Comparison of ENCODE assay signal across 8 cellular contexts in the genomic region with DNA sequence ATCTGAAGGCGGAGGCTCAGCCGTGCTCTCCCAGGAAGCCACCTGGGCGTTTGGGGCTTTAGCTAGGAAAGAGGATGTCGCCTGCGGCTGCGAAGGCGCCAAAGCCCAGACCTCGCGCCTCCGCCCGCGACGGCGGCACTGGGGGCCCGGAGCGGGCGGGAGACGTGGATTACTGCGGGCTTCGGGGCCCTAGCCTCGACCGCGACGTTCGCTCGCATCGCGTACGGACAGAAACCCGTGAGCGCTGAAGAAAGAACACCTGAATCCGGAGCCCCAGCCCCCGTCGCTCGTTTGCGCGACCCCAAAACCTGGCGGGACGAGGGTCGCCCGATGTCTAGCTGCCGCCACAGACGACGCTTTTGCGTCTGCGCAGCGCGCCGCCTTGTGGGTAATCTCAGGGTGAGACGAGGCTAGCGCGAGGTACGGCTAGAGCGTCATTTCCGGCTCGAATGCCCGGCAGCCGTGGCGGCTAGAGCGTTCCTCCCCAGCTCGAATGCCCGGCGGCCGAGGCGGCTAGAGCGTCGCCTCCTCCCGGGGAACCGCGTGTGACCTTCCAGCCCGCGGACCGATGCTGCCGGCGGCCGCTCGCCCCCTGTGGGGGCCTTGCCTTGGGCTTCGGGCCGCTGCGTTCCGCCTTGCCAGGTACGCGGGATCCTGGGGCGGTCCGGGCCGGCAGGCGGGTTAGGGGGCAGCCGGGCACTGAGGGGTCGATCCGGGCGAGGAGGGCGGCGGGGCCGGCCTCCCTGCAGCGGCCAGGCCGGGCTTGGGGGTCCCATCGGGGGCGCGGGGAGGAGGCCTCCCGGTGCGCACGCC. TPM values are rescaled to one million over a fixed set of nuclear protein-coding genes. Genes with fewer than 3 reads are reported as not detected.
A peak's percentile ranks its signal among the peaks of the same experiment; 100 is the strongest.
DNase-seq lines count a peak whose midpoint lies in the region; ATAC-seq and TF ChIP-seq lines count a peak whose summit lies in the region.

A gene (plus strand): TSS at position 434 of the 813 bp plus-strand sequence. CDS start 135 bp downstream, at position 569.

- DNase-seq in AG20443 (ENCODE audit: low spot score), result peak; percentile 98
- DNase-seq in NCI-H510A (lab: John Stamatoyannopoulos, UW), result peak; percentile 92
- DNase-seq in activated CD4-positive, alpha-beta T cell treated with anti-CD3 and anti-CD28 coated beads for 36 hours, result peak; percentile 95
- peak; percentile 93 for DNase-seq in choroid plexus epithelial cell (ENCODE audit: low read depth)
- peak; percentile 93 for DNase-seq in kidney tubule cell (ENCODE audit: low spot score)
- DNase-seq in stimulated activated CD4-positive, alpha-beta T cell treated with anti-CD3 and anti-CD28 coated beads, Interleukin-1b, Interleukin-23, amount 100 ng/mL, for 1 hour (ENCODE audit: low read depth in 2 of 2), result peak; percentile 68 to 77

- peak; percentile 79 for ATAC-seq in GM19035 (IDR thresholded peaks at IDR 0.05; ENCODE audit: unreplicated experiment)
- peak; percentile 82 for ATAC-seq in HG03354 (IDR thresholded peaks at IDR 0.05; ENCODE audit: poor library complexity, severe bottlenecking, unreplicated experiment)
- ATAC-seq in activated CD4-positive, alpha-beta T cell treated with anti-CD3 and anti-CD28 coated beads for 36 hours, result peak; percentile 89

- peaks cover 52% of the 10 kb centered on the region for H3K36me3 Mint-ChIP-seq in activated CD4-positive, alpha-beta T cell treated with anti-CD3 and anti-CD28 coated beads for 36 hours (ENCODE audit: low read depth)

- POLR2A ChIA-PET in activated CD4-positive, alpha-beta T cell treated with anti-CD3 and anti-CD28 coated beads for 36 hours (lab: Charles Lee), result interaction anchor here (0.6 to 2.8 kb wide), 8 partner anchors 9 to 159 kb away, joined by 3 to 24 read pairs (median 4); a partner anchor contains a TSS

- intact Hi-C loops in activated CD4-positive, alpha-beta T cell treated with anti-CD3 and anti-CD28 coated beads for 36 hours (cut with DNase I, micrococcal nuclease), result loop anchor here (1.0 to 5.0 kb wide), 12 partner anchors 8 to 334 kb away; a partner anchor contains a TSS

- H3K27me3 Mint-ChIP-seq in activated CD4-positive, alpha-beta T cell treated with anti-CD3 and anti-CD28 coated beads for 36 hours, result no peaks in the 10 kb centered on the region

- CTCF ChIA-PET in activated CD4-positive, alpha-beta T cell treated with anti-CD3 and anti-CD28 coated beads for 36 hours (lab: Charles Lee), result interaction anchor here (0.6 to 1.2 kb wide), 2 partner anchors 20 to 597 kb away, joined by 4 to 5 read pairs; a partner anchor contains a TSS

- peak within 1 kb of the TSS; percentile 97 for H3K27ac Mint-ChIP-seq in activated CD4-positive, alpha-beta T cell treated with anti-CD3 and anti-CD28 coated beads for 36 hours

- H3K4me3 Mint-ChIP-seq in activated CD4-positive, alpha-beta T cell treated with anti-CD3 and anti-CD28 coated beads for 36 hours, result peak within 1 kb of the TSS; percentile 86

- no peak for TF ChIP-seq CTCF in choroid plexus epithelial cell (conservative IDR thresholded peaks at IDR 0.05; ENCODE audit: low read depth, low read length)

- H3K4me1 Mint-ChIP-seq in activated CD4-positive, alpha-beta T cell treated with anti-CD3 and anti-CD28 coated beads for 36 hours, result peaks cover 24% of the 10 kb centered on the region

- H3K9me3 Mint-ChIP-seq in activated CD4-positive, alpha-beta T cell treated with anti-CD3 and anti-CD28 coated beads for 36 hours (ENCODE audit: low read depth), result no peaks in the 10 kb centered on the region

- H3K4me3 ChIP-seq in choroid plexus epithelial cell (ENCODE audit: low read depth, low read length), result peak within 1 kb of the TSS; percentile 92

RNA-seq across cellular contexts. Expression of the gene that starts here (rescaled TPM):
- 100 to 1,000 TPM in 1 of 2 experiments, 10 to 100 TPM in 1; 94.0 to 116 TPM for total RNA-seq in activated CD4-positive, alpha-beta T cell treated with anti-CD3 and anti-CD28 coated beads for 36 hours

Comparison
In these comparisons a context has a peak if more than half of its experiments do, and no peak if none do; other contexts are left out.
1. Peak in every context shown above with its lines: DNase-seq, ATAC-seq and H3K4me3 ChIP-seq.